In the genomic region with DNA sequence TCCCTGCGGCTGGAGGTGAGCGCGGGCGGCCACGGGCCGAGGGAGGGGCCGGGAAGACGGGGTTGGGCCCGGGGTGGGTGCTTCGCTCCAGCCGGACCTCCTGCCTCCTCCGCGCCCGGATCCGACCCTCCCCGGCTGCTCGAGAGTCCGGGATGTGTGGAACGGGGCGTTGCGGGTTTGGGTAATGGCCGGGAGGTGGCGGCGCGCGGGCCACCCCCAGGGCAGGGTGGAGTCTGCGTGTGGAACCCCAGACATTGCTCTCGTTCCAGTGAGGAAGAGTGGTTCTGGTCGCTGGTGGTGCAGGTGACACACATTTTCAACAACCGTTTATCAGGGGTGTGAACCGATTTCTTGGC, we compare ENCODE assay signal across 8 cellular contexts. TPM values are rescaled to one million over a fixed set of nuclear protein-coding genes. Genes with fewer than 3 reads are reported as not detected.
DNase-seq lines count a peak whose midpoint lies in the region; ATAC-seq and TF ChIP-seq lines count a peak whose summit lies in the region.

No MANE protein-coding gene starts in this region.

- peak; percentile 18 for TF ChIP-seq CTCF in GM10266 (IDR thresholded peaks at IDR 0.05; ENCODE audit: control insufficient read depth, insufficient read depth, low read depth, missing control alignments)
- TF ChIP-seq CTCF in neural cell (IDR thresholded peaks at IDR 0.05; ENCODE audit: poor library complexity, severe bottlenecking) = no peak
- TF ChIP-seq CTCF in uterus (IDR thresholded peaks at IDR 0.05) = no peak

- DNase-seq in GM10266 (ENCODE audit: extremely low spot score) = peak; percentile 52
- peak; percentile 72 for DNase-seq in HT-29 (ENCODE audit: low spot score)
- peak; percentile 70 for DNase-seq in activated CD4-positive, CD25-positive, alpha-beta regulatory T cell treated with anti-CD3 and anti-CD28 coated beads, Interleukin-2, amount 50 U/mL, for 72 hours
- no peak for DNase-seq in uterus
- DNase-seq in HCEC 1CT = no peak

- H3K9me2 ChIP-seq in neural cell (ENCODE audit: insufficient read depth, low read length) = no peaks in the 10 kb centered on the region

- ATAC-seq in GM21447 (IDR thresholded peaks at IDR 0.05; ENCODE audit: unreplicated experiment) = peak; percentile 51
- peak; percentile 65 for ATAC-seq in esophagus mucosa

- H3K9me3 ChIP-seq in neural cell (ENCODE audit: low read length) (no peaks in the 10 kb centered on the region), uterus (no peaks in the 10 kb centered on the region)

- H3K4me3 ChIP-seq in neural cell (ENCODE audit: low read length) = peak overlapping the region; percentile 90
- peak overlapping the region; percentile 65 to 88 for H3K4me3 ChIP-seq in uterus

- peak; percentile 2 for TF ChIP-seq RAD21 in neural cell (conservative IDR thresholded peaks at IDR 0.05)

- intact Hi-C loops in uterus (cut with DNase I; ENCODE audit: low total_unique reads) = no loop called here

- H3K27me3 ChIP-seq in neural cell (ENCODE audit: insufficient read depth, low read depth, low read length) (no peaks in the 10 kb centered on the region), uterus (no peaks in the 10 kb centered on the region)

- no peak for TF ChIP-seq EP300 in neural cell (conservative IDR thresholded peaks at IDR 0.05; ENCODE audit: poor library complexity, severe bottlenecking)

- TF ChIP-seq POLR2A in uterus (IDR thresholded peaks at IDR 0.05) = no peak

- H2AFZ ChIP-seq in neural cell (ENCODE audit: low read depth, low read length) = no peak overlapping the region

- H3K9ac ChIP-seq in neural cell (ENCODE audit: low read length) = peak overlapping the region; percentile 92

- peak overlapping the region; percentile 86 for H3K4me2 ChIP-seq in neural cell (ENCODE audit: low read length)

- H3K36me3 ChIP-seq in neural cell (ENCODE audit: insufficient read depth, low read length) = peaks cover under 1% of the 10 kb centered on the region
- H3K36me3 ChIP-seq in uterus = no peaks in the 10 kb centered on the region

- H3K27ac ChIP-seq in neural cell (ENCODE audit: low read length) (peak overlapping the region; percentile 89), uterus (peak overlapping the region; percentile 94 to 99)

- H3F3A ChIP-seq in neural cell (ENCODE audit: insufficient read depth, low read length, poor library complexity, severe bottlenecking) = peaks cover 10% of the 10 kb centered on the region

- peaks cover 0 to 9% of the 10 kb centered on the region in 2 donors for H3K4me1 ChIP-seq in uterus

- peaks cover 75% of the 10 kb centered on the region for H3K79me2 ChIP-seq in neural cell (replicated peaks; ENCODE audit: insufficient read depth, low read length)

- peaks cover 3% of the 10 kb centered on the region for H4K20me1 ChIP-seq in neural cell (ENCODE audit: insufficient read depth)

TF ChIP-seq in neural cell, 6 proteins besides CTCF, POLR2A, EP300 and RAD21:
- peak; percentile 9 for TF ChIP-seq TAF1 (IDR thresholded peaks at IDR 0.05; ENCODE audit: low read depth)
- TF ChIP-seq MXI1 (conservative IDR thresholded peaks at IDR 0.05; ENCODE audit: poor library complexity, severe bottlenecking) = no peak
TF ChIP-seq in neural cell: peak in this region for 1.

RNA-seq across cellular contexts. Expression of a gene that starts 38.8 kb away (rescaled TPM):
- 24.7 and 41.5 TPM in 2 replicates for total RNA-seq in HT-29 (2014; rRNA removed; shearing (Covaris generic))
- total RNA-seq in esophagus mucosa (25.6 TPM), uterus (100 to 1,000 TPM in 3 of 4 donors, 10 to 100 TPM in 1; 42.6 to 152 (median 127) TPM)
- polyA plus RNA-seq in neural cell = 155 and 164 TPM in 2 replicates
- polyA minus RNA-seq in neural cell = 250 and 290 TPM in 2 replicates

Comparison
In these comparisons a context has a peak if more than half of its experiments do, and no peak if none do; other contexts are left out.
1. DNase-seq: peak in GM10266 (single experiment), HT-29 (single experiment) and activated CD4-positive, CD25-positive, alpha-beta regulatory T cell treated with anti-CD3 and anti-CD28 coated beads, Interleukin-2, amount 50 U/mL, for 72 hours (single experiment); none in uterus (0 of 2) and HCEC 1CT (single experiment).